ENCODE assay signal across 13 cellular contexts in genomic region chr5:113038714-113039113, GRCh38.
A peak's percentile ranks its signal among the peaks of the same experiment; 100 is the strongest.
DNase-seq lines count a peak whose midpoint lies in the region; ATAC-seq, FAIRE-seq and TF ChIP-seq lines count a peak whose summit lies in the region.
"Had no signal": no experiment of that assay in that cellular context is flagged by ENCODE, and none has a peak within 500 bp of the region (broad histone marks: within the 10 kb centered on the region; RNA-seq: fewer than 3 reads in every experiment).

No MANE protein-coding gene starts in this region.

- H3K36me3 Mint-ChIP-seq in activated T-helper 17 cell treated with anti-CD3 and anti-CD28 coated beads, Interleukin-2, amount 50 U/mL, for 72 hours (ENCODE audit: low read depth): no peaks in the 10 kb centered on the region
- H3K36me3 Mint-ChIP-seq: natural killer cell had no signal

- no peaks in the 10 kb centered on the region for H3K27me3 Mint-ChIP-seq in activated T-helper 17 cell treated with anti-CD3 and anti-CD28 coated beads, Interleukin-2, amount 50 U/mL, for 72 hours
- H3K27me3 Mint-ChIP-seq: CD4-positive, alpha-beta memory T cell had no signal

- ATAC-seq in activated T-helper 17 cell treated with anti-CD3 and anti-CD28 coated beads, Interleukin-2, amount 50 U/mL, for 72 hours (replicated peaks): no peak
- ATAC-seq: natural killer cell, upper lobe of right lung had no signal

- peak; percentile 69 for DNase-seq in EH (ENCODE audit: low read depth)
- peak; percentile 7 to 65 for DNase-seq in NCI-H446 (lab: John Stamatoyannopoulos, UW)
- peak; percentile 44 for DNase-seq in bronchial epithelial cell (ENCODE audit: low read depth)
- DNase-seq in lung microvascular endothelial cell (ENCODE audit: low read depth in 2 of 2): peak; percentile 39 to 89
- no peak for DNase-seq in midbrain (lab: John Stamatoyannopoulos, UW)
- no peak for DNase-seq in GOT3 (lab: John Stamatoyannopoulos, UW)
- DNase-seq in SIG-M5 treated with dmso at 0.1 percent for 504 hours (lab: John Stamatoyannopoulos, UW; ENCODE audit: unreplicated experiment): no peak
- DNase-seq: CD4-positive, alpha-beta memory T cell; natural killer cell; upper lobe of right lung had no signal

- TF ChIP-seq CTCF in bronchial epithelial cell (IDR thresholded peaks at IDR 0.05; ENCODE audit: insufficient read depth, low read length, severe bottlenecking): no peak

- H3K9me3 Mint-ChIP-seq in activated T-helper 17 cell treated with anti-CD3 and anti-CD28 coated beads, Interleukin-2, amount 50 U/mL, for 72 hours: no peaks in the 10 kb centered on the region
- H3K9me3 Mint-ChIP-seq: CD4-positive, alpha-beta memory T cell; natural killer cell had no signal

- no peak overlapping the region for H3K4me3 ChIP-seq in bronchial epithelial cell (ENCODE audit: low read depth, low read length)
- H3K4me3 ChIP-seq: smooth muscle cell, upper lobe of right lung had no signal

- peaks cover 32% of the 10 kb centered on the region for H3K36me3 ChIP-seq in bronchial epithelial cell (ENCODE audit: control insufficient read depth, insufficient read depth, low read length)

- H3K4me1 Mint-ChIP-seq in activated T-helper 17 cell treated with anti-CD3 and anti-CD28 coated beads, Interleukin-2, amount 50 U/mL, for 72 hours: no peaks in the 10 kb centered on the region

- H3K27ac Mint-ChIP-seq in activated T-helper 17 cell treated with anti-CD3 and anti-CD28 coated beads, Interleukin-2, amount 50 U/mL, for 72 hours: no peak overlapping the region

- no peak for FAIRE-seq in bronchial epithelial cell (lab: Jason Lieb, UNC)
- FAIRE-seq: TTC549 had no signal

- H3K27me3 ChIP-seq in bronchial epithelial cell (ENCODE audit: control insufficient read depth, insufficient read depth, low read length): no peaks in the 10 kb centered on the region
- H3K27me3 ChIP-seq: upper lobe of right lung had no signal

- H3K4me3 Mint-ChIP-seq in activated T-helper 17 cell treated with anti-CD3 and anti-CD28 coated beads, Interleukin-2, amount 50 U/mL, for 72 hours: no peak overlapping the region
- H3K4me3 Mint-ChIP-seq: CD4-positive, alpha-beta memory T cell; natural killer cell had no signal

Comparison
In these comparisons a context has a peak if more than half of its experiments do, and no peak if none do; other contexts are left out.
1. DNase-seq: peak in EH (single experiment), NCI-H446 (2 of 2), bronchial epithelial cell (single experiment) and lung microvascular endothelial cell (2 of 2); none in midbrain (single experiment), GOT3 (single experiment) and SIG-M5 treated with dmso at 0.1 percent for 504 hours (single experiment).